In genomic region chr10:50857579-50857978, GRCh38 we compare ENCODE assay signal across 20 cellular contexts. TPM values are rescaled to one million over a fixed set of nuclear protein-coding genes. Genes with fewer than 3 reads are reported as not detected.
"Had no signal": no experiment of that assay in that cellular context is flagged by ENCODE, and none has a peak within 500 bp of the region (broad histone marks: within the 10 kb centered on the region; RNA-seq: fewer than 3 reads in every experiment).

No MANE protein-coding gene starts in this region.

- H3K4me1 Mint-ChIP-seq: activated CD4-positive, alpha-beta T cell treated with anti-CD3 and anti-CD28 coated beads, Interleukin-2, amount 10 ng/mL, durations not matched to agents 24 days and 14 days; activated naive CD8-positive, alpha-beta T cell treated with anti-CD3 and anti-CD28 coated beads for 36 hours; naive B cell had no signal

- H3K27ac Mint-ChIP-seq: activated CD4-positive, alpha-beta T cell treated with anti-CD3 and anti-CD28 coated beads, Interleukin-2, amount 10 ng/mL, durations not matched to agents 24 days and 14 days; activated naive CD8-positive, alpha-beta T cell treated with anti-CD3 and anti-CD28 coated beads for 36 hours; activated T-cell treated with anti-CD3 and anti-CD28 coated beads, Interleukin-2, amount 50 U/mL, for 72 hours; T-helper 2 cell treated with Interferon-gamma antibody and Interleukin-4, amounts not matched to agents 5 μg/mL and 100 μg/mL, for 36 hours had no signal

- H3K9me3 Mint-ChIP-seq: activated CD4-positive, alpha-beta T cell treated with anti-CD3 and anti-CD28 coated beads, Interleukin-2, amount 10 ng/mL, durations not matched to agents 24 days and 14 days; activated naive CD8-positive, alpha-beta T cell treated with anti-CD3 and anti-CD28 coated beads for 36 hours; activated T-cell treated with anti-CD3 and anti-CD28 coated beads, Interleukin-2, amount 50 U/mL, for 72 hours; naive B cell; T-helper 2 cell treated with Interferon-gamma antibody and Interleukin-4, amounts not matched to agents 5 μg/mL and 100 μg/mL, for 36 hours had no signal

- H3K27ac ChIP-seq: brain microvascular endothelial cell, skin epidermis, transverse colon had no signal

- H3K36me3 ChIP-seq: brain microvascular endothelial cell, transverse colon had no signal

- H3K4me1 ChIP-seq: transverse colon had no signal

- H3K27me3 ChIP-seq: brain microvascular endothelial cell, transverse colon had no signal

- H3K9me3 ChIP-seq: transverse colon had no signal

- H3K4me3 ChIP-seq: skin epidermis, transverse colon had no signal

- DNase-seq: activated CD4-positive, alpha-beta T cell treated with anti-CD3 and anti-CD28 coated beads, Interleukin-2, amount 10 ng/mL, durations not matched to agents 24 days and 14 days; activated CD4-positive, CD25-positive, alpha-beta regulatory T cell; activated CD8-positive, alpha-beta memory T cell treated with anti-CD3 and anti-CD28 coated beads, Interleukin-2, amount 50 U/mL, for 48 hours; activated naive CD8-positive, alpha-beta T cell treated with anti-CD3 and anti-CD28 coated beads for 36 hours; activated T-cell treated with anti-CD3 and anti-CD28 coated beads, Interleukin-2, amount 50 U/mL, for 72 hours; amygdala; brain microvascular endothelial cell; cerebellar nuclear complex; effector CD8-positive, alpha-beta T cell; head of caudate nucleus; left colon; naive B cell; stimulated activated CD4-positive, alpha-beta T cell treated with anti-CD3 and anti-CD28 coated beads, Interleukin-4, amount 100 ng/mL, for 4 hours; stimulated activated CD8-positive, alpha-beta memory T cell treated with anti-CD3 and anti-CD28 coated beads, Interleukin-4, amount 100 ng/mL, for 48 hours; stimulated activated naive CD8-positive, alpha-beta T cell treated with anti-CD3 and anti-CD28 coated beads, Interleukin-15, Interleukin-2, amounts not matched to agents 100 U/mL and 50 U/mL, for 24 hours; transverse colon had no signal

- ATAC-seq: activated T-cell treated with anti-CD3 and anti-CD28 coated beads, Interleukin-2, amount 50 U/mL, for 72 hours; left colon; stimulated activated naive CD8-positive, alpha-beta T cell treated with anti-CD3 and anti-CD28 coated beads, Interleukin-15, Interleukin-2, amounts not matched to agents 100 U/mL and 50 U/mL, for 24 hours had no signal

- H3K36me3 Mint-ChIP-seq: activated naive CD8-positive, alpha-beta T cell treated with anti-CD3 and anti-CD28 coated beads for 36 hours; naive B cell had no signal

- H3K4me3 Mint-ChIP-seq: activated CD4-positive, alpha-beta T cell treated with anti-CD3 and anti-CD28 coated beads, Interleukin-2, amount 10 ng/mL, durations not matched to agents 24 days and 14 days; activated naive CD8-positive, alpha-beta T cell treated with anti-CD3 and anti-CD28 coated beads for 36 hours; activated T-cell treated with anti-CD3 and anti-CD28 coated beads, Interleukin-2, amount 50 U/mL, for 72 hours; naive B cell; T-helper 2 cell treated with Interferon-gamma antibody and Interleukin-4, amounts not matched to agents 5 μg/mL and 100 μg/mL, for 36 hours had no signal

RNA-seq across cellular contexts. Expression of gene A1CF, which starts 27.8 kb away (rescaled TPM):
- total RNA-seq: activated CD4-positive, alpha-beta T cell treated with anti-CD3 and anti-CD28 coated beads, Interleukin-2, amount 10 ng/mL, durations not matched to agents 24 days and 14 days; activated naive CD8-positive, alpha-beta T cell treated with anti-CD3 and anti-CD28 coated beads for 36 hours; activated T-cell treated with anti-CD3 and anti-CD28 coated beads, Interleukin-2, amount 50 U/mL, for 72 hours; frontal cortex; lung microvascular endothelial cell had no signal
